Comparison of ENCODE assay signal across 8 cellular contexts in genomic region chr4:128286474-128287158, GRCh38. TPM values are rescaled to one million over a fixed set of nuclear protein-coding genes. Genes with fewer than 3 reads are reported as not detected.
DNase-seq lines count a peak whose midpoint lies in the region; ATAC-seq and TF ChIP-seq lines count a peak whose summit lies in the region.

No MANE protein-coding gene starts in this region.

- H3K27ac Mint-ChIP-seq in activated CD4-positive, alpha-beta memory T cell treated with anti-CD3 and anti-CD28 coated beads for 36 hours, result peak overlapping the region; percentile 88
- peak overlapping the region; percentile 98 for H3K27ac Mint-ChIP-seq in progenitor cell of endocrine pancreas

- H3K36me3 Mint-ChIP-seq in activated CD4-positive, alpha-beta memory T cell treated with anti-CD3 and anti-CD28 coated beads for 36 hours, result peaks cover 11% of the 10 kb centered on the region
- H3K36me3 Mint-ChIP-seq in progenitor cell of endocrine pancreas (ENCODE audit: insufficient read depth), result peaks cover 5% of the 10 kb centered on the region

- H3K4me3 Mint-ChIP-seq in activated CD4-positive, alpha-beta memory T cell treated with anti-CD3 and anti-CD28 coated beads for 36 hours, result peak overlapping the region; percentile 93
- H3K4me3 Mint-ChIP-seq in progenitor cell of endocrine pancreas (ENCODE audit: low read depth), result peak overlapping the region; percentile 96

- DNase-seq in GF-D8 (lab: John Stamatoyannopoulos, UW) (peak; percentile 52), NCI-H2029 (lab: John Stamatoyannopoulos, UW) (peak; percentile 22), fibroblast of the conjunctiva (ENCODE audit: low read depth) (peak; percentile 38), progenitor cell of endocrine pancreas (ENCODE audit: low spot score, unreplicated experiment) (no peak), NCI-H1436 treated with DMSO at 0.1 percent for 48 hours (lab: John Stamatoyannopoulos, UW) (no peak)
- peak; percentile 26 for DNase-seq in activated CD4-positive, alpha-beta memory T cell treated with anti-CD3 and anti-CD28 coated beads for 36 hours
- DNase-seq in activated CD8-positive, alpha-beta memory T cell treated with anti-CD3 and anti-CD28 coated beads for 24 hours, result no peak

- no peaks in the 10 kb centered on the region for H3K27me3 Mint-ChIP-seq in activated CD4-positive, alpha-beta memory T cell treated with anti-CD3 and anti-CD28 coated beads for 36 hours
- H3K27me3 Mint-ChIP-seq in progenitor cell of endocrine pancreas, result no peaks in the 10 kb centered on the region

- CTCF ChIA-PET in activated CD4-positive, alpha-beta memory T cell treated with anti-CD3 and anti-CD28 coated beads for 36 hours (lab: Charles Lee), result interaction anchor here (1.0 kb wide), 1 partner anchor 321 kb away, joined by 3 read pairs; the partner anchor contains the start of genes ABHD18 and MFSD8

- POLR2A ChIA-PET in activated CD4-positive, alpha-beta memory T cell treated with anti-CD3 and anti-CD28 coated beads for 36 hours (lab: Charles Lee), result interaction anchor here (0.8 to 2.9 kb wide), 6 partner anchors 11 to 526 kb away, joined by 3 to 18 read pairs (median 4); partner anchors contain the start of genes ABHD18, LARP1B and MFSD8

- no peaks in the 10 kb centered on the region for H3K9me3 Mint-ChIP-seq in activated CD4-positive, alpha-beta memory T cell treated with anti-CD3 and anti-CD28 coated beads for 36 hours
- no peaks in the 10 kb centered on the region for H3K9me3 Mint-ChIP-seq in progenitor cell of endocrine pancreas (ENCODE audit: low read depth)

- no peak for TF ChIP-seq CTCF in progenitor cell of endocrine pancreas (IDR thresholded peaks at IDR 0.05; ENCODE audit: unreplicated experiment)

- ATAC-seq in GM21717 (IDR thresholded peaks at IDR 0.05; ENCODE audit: unreplicated experiment), result peak; percentile 33

- H3K4me1 Mint-ChIP-seq in activated CD4-positive, alpha-beta memory T cell treated with anti-CD3 and anti-CD28 coated beads for 36 hours (ENCODE audit: low read depth), result peaks cover 40% of the 10 kb centered on the region
- peaks cover 25% of the 10 kb centered on the region for H3K4me1 Mint-ChIP-seq in progenitor cell of endocrine pancreas (ENCODE audit: low read depth)

- intact Hi-C loops in activated CD4-positive, alpha-beta memory T cell treated with anti-CD3 and anti-CD28 coated beads for 36 hours (cut with micrococcal nuclease), result loop anchor here (5.0 to 10.0 kb wide), 2 partner anchors 268 to 576 kb away; no protein-coding TSS in a partner anchor

RNA-seq across cellular contexts. Expression of gene PGRMC2, which starts 1.0 kb away (rescaled TPM):
- total RNA-seq in activated CD4-positive, alpha-beta memory T cell treated with anti-CD3 and anti-CD28 coated beads for 36 hours, result 10 to 100 TPM; 33.7 to 34.2 TPM
- 65.1 and 69.9 TPM in 2 replicates for total RNA-seq in progenitor cell of endocrine pancreas

Comparison
In these comparisons a context has a peak if more than half of its experiments do, and no peak if none do; other contexts are left out.
1. DNase-seq: peak in GF-D8 (single experiment), NCI-H2029 (single experiment), activated CD4-positive, alpha-beta memory T cell treated with anti-CD3 and anti-CD28 coated beads for 36 hours (single experiment) and fibroblast of the conjunctiva (single experiment); none in progenitor cell of endocrine pancreas (single experiment), activated CD8-positive, alpha-beta memory T cell treated with anti-CD3 and anti-CD28 coated beads for 24 hours (single experiment) and NCI-H1436 treated with DMSO at 0.1 percent for 48 hours (single experiment).